ENCODE assay signal across 1 cellular context in the genomic region with DNA sequence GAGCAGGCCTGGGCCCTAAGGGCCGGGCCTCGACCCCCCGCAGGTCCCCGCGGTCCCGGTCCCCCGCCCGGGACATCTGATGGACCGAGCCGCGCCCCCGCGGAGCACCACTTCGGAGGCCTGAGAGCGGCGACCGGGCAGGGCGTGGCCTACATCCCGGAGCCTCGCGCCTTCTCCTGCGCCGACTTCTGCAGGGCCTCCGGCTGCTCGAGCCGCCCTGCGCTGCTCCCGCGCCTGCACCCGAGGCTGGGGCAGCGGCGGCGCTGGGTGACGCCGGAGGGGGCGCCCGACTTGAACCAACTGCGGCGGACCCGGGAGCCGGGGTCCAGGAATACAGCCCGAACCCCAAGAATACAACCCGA.
TF ChIP-seq lines count a peak whose summit lies in the region.

No MANE protein-coding gene starts in this region.

TF ChIP-seq in endothelial cell of umbilical vein, 7 proteins besides CTCF, POLR2A, EP300 and RAD21:
- TF ChIP-seq MAX (IDR thresholded peaks at IDR 0.05; ENCODE audit: insufficient read depth, insufficient read length): no peak
- no peak for TF ChIP-seq MYC (IDR thresholded peaks at IDR 0.05; ENCODE audit: low read depth, low read length)
- TF ChIP-seq FOS (IDR thresholded peaks at IDR 0.05; ENCODE audit: borderline replicate concordance, insufficient read depth, low read length): no peak
- no peak for TF ChIP-seq JUN (IDR thresholded peaks at IDR 0.05; ENCODE audit: borderline replicate concordance, insufficient read depth, insufficient read length, low read depth)
- TF ChIP-seq POLR2AphosphoS5 (IDR thresholded peaks at IDR 0.05; ENCODE audit: insufficient read depth, low read depth, low read length): no peak
- no peak for TF ChIP-seq GATA2 (IDR thresholded peaks at IDR 0.05; ENCODE audit: insufficient read depth, insufficient read length, low read depth, low read length)
- no peak for TF ChIP-seq EZH2 (IDR thresholded peaks at IDR 0.05; ENCODE audit: borderline replicate concordance, low read depth, low read length, severe bottlenecking)
